1 cellular context compared by ENCODE assay signal in the genomic region with DNA sequence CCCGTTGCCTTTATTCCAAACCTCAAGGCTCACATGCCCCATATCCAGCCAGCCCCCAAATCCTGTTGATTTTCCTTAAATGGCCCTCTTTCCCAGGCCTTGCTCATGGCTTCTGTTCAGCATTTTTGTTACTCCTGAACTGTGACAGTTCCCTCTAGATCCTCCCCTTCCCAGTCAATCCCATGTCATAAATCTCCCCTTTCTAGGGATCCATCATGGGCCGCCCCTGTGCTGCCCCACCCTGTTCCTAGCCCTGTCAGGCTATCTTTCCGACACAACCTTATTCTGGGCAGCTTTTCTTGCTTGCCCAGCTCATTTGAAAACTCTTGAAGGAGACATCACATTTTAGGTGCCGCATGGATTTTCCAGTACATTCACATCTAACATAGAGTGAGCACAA.
TF ChIP-seq lines count a peak whose summit lies in the region.

No MANE protein-coding gene starts in this region.

TF ChIP-seq in HEK293, 187 proteins besides CTCF, POLR2A, EP300 and RAD21 (continued from another document):
- TF ChIP-seq, protein P1, sequence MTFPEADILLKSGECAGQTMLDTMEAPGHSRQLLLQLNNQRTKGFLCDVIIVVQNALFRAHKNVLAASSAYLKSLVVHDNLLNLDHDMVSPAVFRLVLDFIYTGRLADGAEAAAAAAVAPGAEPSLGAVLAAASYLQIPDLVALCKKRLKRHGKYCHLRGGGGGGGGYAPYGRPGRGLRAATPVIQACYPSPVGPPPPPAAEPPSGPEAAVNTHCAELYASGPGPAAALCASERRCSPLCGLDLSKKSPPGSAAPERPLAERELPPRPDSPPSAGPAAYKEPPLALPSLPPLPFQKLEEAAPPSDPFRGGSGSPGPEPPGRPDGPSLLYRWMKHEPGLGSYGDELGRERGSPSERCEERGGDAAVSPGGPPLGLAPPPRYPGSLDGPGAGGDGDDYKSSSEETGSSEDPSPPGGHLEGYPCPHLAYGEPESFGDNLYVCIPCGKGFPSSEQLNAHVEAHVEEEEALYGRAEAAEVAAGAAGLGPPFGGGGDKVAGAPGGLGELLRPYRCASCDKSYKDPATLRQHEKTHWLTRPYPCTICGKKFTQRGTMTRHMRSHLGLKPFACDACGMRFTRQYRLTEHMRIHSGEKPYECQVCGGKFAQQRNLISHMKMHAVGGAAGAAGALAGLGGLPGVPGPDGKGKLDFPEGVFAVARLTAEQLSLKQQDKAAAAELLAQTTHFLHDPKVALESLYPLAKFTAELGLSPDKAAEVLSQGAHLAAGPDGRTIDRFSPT (tag by site-specific recombination; IDR thresholded peaks at IDR 0.05) = no peak
